Comparison of ENCODE assay signal across 15 cellular contexts in genomic region chr3:197023998-197024651, GRCh38. TPM values are rescaled to one million over a fixed set of nuclear protein-coding genes. Genes with fewer than 3 reads are reported as not detected.
DNase-seq lines count a peak whose midpoint lies in the region; ATAC-seq and TF ChIP-seq lines count a peak whose summit lies in the region.
"Had no signal": no experiment of that assay in that cellular context is flagged by ENCODE, and none has a peak within 500 bp of the region (broad histone marks: within the 10 kb centered on the region; RNA-seq: fewer than 3 reads in every experiment).

No MANE protein-coding gene starts in this region.

- no peaks in the 10 kb centered on the region for H3K9me3 ChIP-seq in SJCRH30 (replicated peaks)
- H3K9me3 ChIP-seq: ascending aorta had no signal

- no peaks in the 10 kb centered on the region; the same call in 1 of the 2 replicates for H3K27me3 ChIP-seq in SJCRH30

- H3K27ac ChIP-seq in SJCRH30 = no peak overlapping the region
- H3K27ac ChIP-seq: ascending aorta had no signal

- H3K4me1 ChIP-seq in SJCRH30 = no peaks in the 10 kb centered on the region

- H3K36me3 ChIP-seq in SJCRH30 = no peaks in the 10 kb centered on the region
- H3K36me3 ChIP-seq: ascending aorta had no signal

- DNase-seq in NCI-H510A (lab: John Stamatoyannopoulos, UW) = peak; percentile 32
- DNase-seq in NCI-H510A treated with DMSO at 0.1 percent for 48 hours (lab: John Stamatoyannopoulos, UW) = no peak
- DNase-seq in activated CD4-positive, alpha-beta memory T cell treated with anti-CD3 and anti-CD28 coated beads for 36 hours = peak; percentile 20
- DNase-seq in neural crest cell (ENCODE audit: low read depth, low spot score) = no peak
- no peak for DNase-seq in cerebellar cortex (ENCODE audit: low spot score)
- no peak for DNase-seq in stimulated activated CD4-positive, alpha-beta T cell treated with anti-CD3 and anti-CD28 coated beads, Interleukin-4, amount 100 ng/mL, for 24 hours
- no peak for DNase-seq in SJCRH30
- DNase-seq: effector CD8-positive, alpha-beta T cell; IMR-90; left colon; T1000 had no signal

- no peak for TF ChIP-seq CTCF in neural crest cell (conservative IDR thresholded peaks at IDR 0.05)

- H3K9me3 Mint-ChIP-seq in activated CD4-positive, alpha-beta memory T cell treated with anti-CD3 and anti-CD28 coated beads for 36 hours = no peaks in the 10 kb centered on the region
- no peaks in the 10 kb centered on the region for H3K9me3 Mint-ChIP-seq in neural crest cell

- no peak overlapping the region; the same call in 1 of the 2 replicates for H3K4me3 ChIP-seq in SJCRH30
- H3K4me3 ChIP-seq: ascending aorta had no signal

- CTCF ChIA-PET in activated CD4-positive, alpha-beta memory T cell treated with anti-CD3 and anti-CD28 coated beads for 36 hours (lab: Charles Lee) = no interaction called here

- peak; percentile 6 for ATAC-seq in GM21786 (IDR thresholded peaks at IDR 0.05; ENCODE audit: unreplicated experiment)
- ATAC-seq: HCT116, left colon, Panc1 had no signal

- H3K4me1 Mint-ChIP-seq in activated CD4-positive, alpha-beta memory T cell treated with anti-CD3 and anti-CD28 coated beads for 36 hours (ENCODE audit: low read depth) = peaks cover 11% of the 10 kb centered on the region
- H3K4me1 Mint-ChIP-seq in neural crest cell = peaks cover 41% of the 10 kb centered on the region

- intact Hi-C loops in activated CD4-positive, alpha-beta memory T cell treated with anti-CD3 and anti-CD28 coated beads for 36 hours (cut with micrococcal nuclease) = no loop called here

- POLR2A ChIA-PET in activated CD4-positive, alpha-beta memory T cell treated with anti-CD3 and anti-CD28 coated beads for 36 hours (lab: Charles Lee) = no interaction called here

- peaks cover 13% of the 10 kb centered on the region for H3K27me3 Mint-ChIP-seq in activated CD4-positive, alpha-beta memory T cell treated with anti-CD3 and anti-CD28 coated beads for 36 hours
- peaks cover 16% of the 10 kb centered on the region for H3K27me3 Mint-ChIP-seq in neural crest cell (ENCODE audit: low read depth)

- no peak overlapping the region for H3K27ac Mint-ChIP-seq in activated CD4-positive, alpha-beta memory T cell treated with anti-CD3 and anti-CD28 coated beads for 36 hours
- no peak overlapping the region for H3K27ac Mint-ChIP-seq in neural crest cell (ENCODE audit: unreplicated experiment)

- no peak overlapping the region for H3K4me3 Mint-ChIP-seq in activated CD4-positive, alpha-beta memory T cell treated with anti-CD3 and anti-CD28 coated beads for 36 hours
- peak overlapping the region; percentile 47 for H3K4me3 Mint-ChIP-seq in neural crest cell

- H3K36me3 Mint-ChIP-seq in activated CD4-positive, alpha-beta memory T cell treated with anti-CD3 and anti-CD28 coated beads for 36 hours = no peaks in the 10 kb centered on the region
- H3K36me3 Mint-ChIP-seq in neural crest cell (ENCODE audit: low read depth) = no peaks in the 10 kb centered on the region

RNA-seq across cellular contexts. Expression of gene MELTF, which starts 5.5 kb away (rescaled TPM):
- 1 to 10 TPM; 6.0 TPM for total RNA-seq in activated CD4-positive, alpha-beta memory T cell treated with anti-CD3 and anti-CD28 coated beads for 36 hours
- total RNA-seq in neural crest cell = 3.9 and 4.1 TPM in 2 replicates
- total RNA-seq in SJCRH30 (2014; rRNA removed; shearing (Covaris generic)) = 4.7 and 6.0 TPM in 2 replicates

RNA-seq across cellular contexts. Expression of gene PIGZ, which starts 55.5 kb away (rescaled TPM):
- total RNA-seq in activated CD4-positive, alpha-beta memory T cell treated with anti-CD3 and anti-CD28 coated beads for 36 hours = under 1 TPM; 0.65 to 0.71 TPM
- 1.9 TPM in 2 replicates for total RNA-seq in neural crest cell
- 0.05 and 0.06 TPM in 2 replicates for total RNA-seq in SJCRH30 (2014; rRNA removed; shearing (Covaris generic))

Comparison
In these comparisons a context has a peak if more than half of its experiments do, and no peak if none do; other contexts are left out.
1. DNase-seq: peak in NCI-H510A (single experiment) and activated CD4-positive, alpha-beta memory T cell treated with anti-CD3 and anti-CD28 coated beads for 36 hours (single experiment); none in NCI-H510A treated with DMSO at 0.1 percent for 48 hours (single experiment), neural crest cell (single experiment), cerebellar cortex (single experiment), stimulated activated CD4-positive, alpha-beta T cell treated with anti-CD3 and anti-CD28 coated beads, Interleukin-4, amount 100 ng/mL, for 24 hours (single experiment) and SJCRH30 (0 of 2).